ENCODE assay signal across 8 cellular contexts in genomic region chrX:149630681-149631292, GRCh38. TPM values are rescaled to one million over a fixed set of nuclear protein-coding genes. Genes with fewer than 3 reads are reported as not detected.
DNase-seq lines count a peak whose midpoint lies in the region; ATAC-seq and TF ChIP-seq lines count a peak whose summit lies in the region.

No MANE protein-coding gene starts in this region.

- BruUV-seq in Caco-2 (replicated peaks; lab: Mats Ljungman, UMichigan): no TSS peak

- intact Hi-C loops in Caco-2 (cut with micrococcal nuclease; ENCODE audit: unreplicated experiment) (no loop called here), heart right ventricle (cut with DNase I) (loop anchor here in 1 of 10 donors (10.0 kb wide), 1 partner anchor 66 kb away; no protein-coding TSS in a partner anchor)
- intact Hi-C loops in activated T-helper 2 cell treated with anti-CD3 and anti-CD28 coated beads, Interferon-gamma antibody, Interleukin-2, Interleukin-4, amounts not matched to agents 10 μg/mL and 5 μg/mL and 100 μg/mL, durations not matched to agents 14 hours and 24 hours and 36 hours (cut with micrococcal nuclease): no loop called here

- no peaks in the 10 kb centered on the region for H3K9me3 Mint-ChIP-seq in Caco-2 (ENCODE audit: unreplicated experiment)
- H3K9me3 Mint-ChIP-seq in activated T-helper 2 cell treated with anti-CD3 and anti-CD28 coated beads, Interferon-gamma antibody, Interleukin-2, Interleukin-4, amounts not matched to agents 10 μg/mL and 5 μg/mL and 100 μg/mL, durations not matched to agents 14 hours and 24 hours and 36 hours: no peaks in the 10 kb centered on the region

- peak overlapping the region; percentile 94 for H3K4me3 Mint-ChIP-seq in Caco-2 (ENCODE audit: unreplicated experiment)
- H3K4me3 Mint-ChIP-seq in activated T-helper 2 cell treated with anti-CD3 and anti-CD28 coated beads, Interferon-gamma antibody, Interleukin-2, Interleukin-4, amounts not matched to agents 10 μg/mL and 5 μg/mL and 100 μg/mL, durations not matched to agents 14 hours and 24 hours and 36 hours (ENCODE audit: low read depth): peak overlapping the region; percentile 93

- H3K36me3 ChIP-seq in Caco-2 (ENCODE audit: control insufficient read depth, insufficient read depth, low read length) (no peaks in the 10 kb centered on the region), heart right ventricle (no peaks in the 10 kb centered on the region)

- peak overlapping the region; percentile 61 to 87 (median 80) for H3K27ac ChIP-seq in heart right ventricle

- H3K27me3 Mint-ChIP-seq in Caco-2 (ENCODE audit: insufficient read depth, unreplicated experiment): peaks cover 7% of the 10 kb centered on the region
- peaks cover 11% of the 10 kb centered on the region for H3K27me3 Mint-ChIP-seq in activated T-helper 2 cell treated with anti-CD3 and anti-CD28 coated beads, Interferon-gamma antibody, Interleukin-2, Interleukin-4, amounts not matched to agents 10 μg/mL and 5 μg/mL and 100 μg/mL, durations not matched to agents 14 hours and 24 hours and 36 hours (ENCODE audit: low read depth)

- CTCF ChIA-PET in Caco-2 (lab: Charles Lee): no interaction called here

- peak overlapping the region; percentile 79 for H3K27ac Mint-ChIP-seq in Caco-2 (ENCODE audit: unreplicated experiment)
- peak overlapping the region; percentile 80 for H3K27ac Mint-ChIP-seq in activated T-helper 2 cell treated with anti-CD3 and anti-CD28 coated beads, Interferon-gamma antibody, Interleukin-2, Interleukin-4, amounts not matched to agents 10 μg/mL and 5 μg/mL and 100 μg/mL, durations not matched to agents 14 hours and 24 hours and 36 hours

- peaks cover 23% of the 10 kb centered on the region for H3K4me1 Mint-ChIP-seq in Caco-2 (ENCODE audit: low read depth, unreplicated experiment)
- peaks cover 27% of the 10 kb centered on the region for H3K4me1 Mint-ChIP-seq in activated T-helper 2 cell treated with anti-CD3 and anti-CD28 coated beads, Interferon-gamma antibody, Interleukin-2, Interleukin-4, amounts not matched to agents 10 μg/mL and 5 μg/mL and 100 μg/mL, durations not matched to agents 14 hours and 24 hours and 36 hours (ENCODE audit: low read depth)

- POLR2A ChIA-PET in Caco-2 (lab: Charles Lee): no interaction called here

- H3K36me3 Mint-ChIP-seq in Caco-2 (ENCODE audit: insufficient read depth, unreplicated experiment): no peaks in the 10 kb centered on the region
- H3K36me3 Mint-ChIP-seq in activated T-helper 2 cell treated with anti-CD3 and anti-CD28 coated beads, Interferon-gamma antibody, Interleukin-2, Interleukin-4, amounts not matched to agents 10 μg/mL and 5 μg/mL and 100 μg/mL, durations not matched to agents 14 hours and 24 hours and 36 hours (ENCODE audit: low read depth): peaks cover 10% of the 10 kb centered on the region

- H3K27me3 ChIP-seq in Caco-2 (replicated peaks; ENCODE audit: control insufficient read depth, insufficient read depth, low read length): no peaks in the 10 kb centered on the region
- peaks cover 0 to 23% (median 0%) of the 10 kb centered on the region in 7 donors for H3K27me3 ChIP-seq in heart right ventricle

- H3K4me1 ChIP-seq in Caco-2: peaks cover 13% of the 10 kb centered on the region; the same call in 1 of the 2 replicates
- peaks cover 0 to 45% (median 14%) of the 10 kb centered on the region in 9 donors for H3K4me1 ChIP-seq in heart right ventricle

- WGBS in heart right ventricle, 2 donors: 2 to 3% methylated on average over 16 to 17 of the region's 17 CpGs

- DNase-seq in Caco-2: no peak
- DNase-seq in HS-5 (ENCODE audit: low read depth): peak; percentile 20
- no peak for DNase-seq in activated T-helper 2 cell treated with anti-CD3 and anti-CD28 coated beads, Interferon-gamma antibody, Interleukin-2, Interleukin-4, amounts not matched to agents 10 μg/mL and 5 μg/mL and 100 μg/mL, durations not matched to agents 14 hours and 24 hours and 36 hours (ENCODE audit: low spot score)
- DNase-seq in heart right ventricle: peak in 1 of 2 donors; percentile 11
- DNase-seq in pons (ENCODE audit: low spot score): peak; percentile 29
- DNase-seq in middle frontal gyrus (ENCODE audit: extremely low spot score, low spot score): no peak
- DNase-seq in NCI-H446 (lab: John Stamatoyannopoulos, UW): no peak
- no peak for DNase-seq in globus pallidus (ENCODE audit: low spot score)

- H3K4me3 ChIP-seq in Caco-2 (ENCODE audit: low read depth, low read length) (peak overlapping the region; percentile 77), heart right ventricle (peak overlapping the region; percentile 47 to 85 (median 75))

- TF ChIP-seq CTCF in Caco-2 (IDR thresholded peaks at IDR 0.05; ENCODE audit: insufficient read depth in 1 of 2, low read depth in 1 of 2, low read length in 1 of 2, severe bottlenecking in 1 of 2, unreplicated experiment in 1 of 2): no peak
- peak in 3 of 9 donors; percentile 13 to 29 (median 15) for TF ChIP-seq CTCF in heart right ventricle (IDR thresholded peaks at IDR 0.05)

- peak; percentile 67 to 91 (median 86) for ATAC-seq in heart right ventricle

- H3K9me3 ChIP-seq in Caco-2 (no peaks in the 10 kb centered on the region), heart right ventricle (no peaks in the 10 kb centered on the region)

RNA-seq across cellular contexts. Expression of gene TMEM185A, which starts 0.8 kb away (rescaled TPM):
- 14.2 and 17.1 TPM in 2 replicates for total RNA-seq in Caco-2 (2022)
- 16.1 and 17.2 TPM in 2 replicates for total RNA-seq in activated T-helper 2 cell treated with anti-CD3 and anti-CD28 coated beads, Interferon-gamma antibody, Interleukin-2, Interleukin-4, amounts not matched to agents 10 μg/mL and 5 μg/mL and 100 μg/mL, durations not matched to agents 14 hours and 24 hours and 36 hours
- 10 to 100 TPM; 27.1 to 42.8 (median 34.5) TPM for total RNA-seq in heart right ventricle
- polyA plus RNA-seq in heart right ventricle: 10 to 100 TPM; 12.7 to 15.0 TPM

RNA-seq across cellular contexts. Expression of gene HSFX2, which starts 35.7 kb away (rescaled TPM):
- total RNA-seq in Caco-2 (2022): 0.23 TPM in 1 of 2 replicates, not detected in the other
- total RNA-seq in activated T-helper 2 cell treated with anti-CD3 and anti-CD28 coated beads, Interferon-gamma antibody, Interleukin-2, Interleukin-4, amounts not matched to agents 10 μg/mL and 5 μg/mL and 100 μg/mL, durations not matched to agents 14 hours and 24 hours and 36 hours: 0.23 TPM in 1 of 2 replicates, not detected in the other
- 1 to 10 TPM in 3 of 10 donors, under 1 TPM in 3, not detected in 4; 0.22 to 2.2 (median 0.78) TPM for total RNA-seq in heart right ventricle
- polyA plus RNA-seq in heart right ventricle: 1 to 10 TPM in 1 of 2 donors, under 1 TPM in 1; 0.70 to 2.3 TPM

RNA-seq across cellular contexts. Expression of gene MAGEA9B, which starts 43.5 kb away (rescaled TPM):
- total RNA-seq in Caco-2 (2022): not detected in 2 replicates
- total RNA-seq in activated T-helper 2 cell treated with anti-CD3 and anti-CD28 coated beads, Interferon-gamma antibody, Interleukin-2, Interleukin-4, amounts not matched to agents 10 μg/mL and 5 μg/mL and 100 μg/mL, durations not matched to agents 14 hours and 24 hours and 36 hours: not detected in 2 replicates
- total RNA-seq in heart right ventricle: not detected
- not detected for polyA plus RNA-seq in heart right ventricle

Comparison
In these comparisons a context has a peak if more than half of its experiments do, and no peak if none do; other contexts are left out.
1. DNase-seq: peak in HS-5 (single experiment) and pons (single experiment); none in Caco-2 (0 of 2), activated T-helper 2 cell treated with anti-CD3 and anti-CD28 coated beads, Interferon-gamma antibody, Interleukin-2, Interleukin-4, amounts not matched to agents 10 μg/mL and 5 μg/mL and 100 μg/mL, durations not matched to agents 14 hours and 24 hours and 36 hours (single experiment), middle frontal gyrus (single experiment), NCI-H446 (0 of 2) and globus pallidus (single experiment).